ENCODE assay signal across 1 cellular context in genomic region chr22:29967461-29967860, GRCh38.
TF ChIP-seq lines count a peak whose summit lies in the region.

No MANE protein-coding gene starts in this region.

TF ChIP-seq in liver, 16 proteins besides CTCF, POLR2A, EP300 and RAD21 (continued from another document):
- TF ChIP-seq, protein P1, sequence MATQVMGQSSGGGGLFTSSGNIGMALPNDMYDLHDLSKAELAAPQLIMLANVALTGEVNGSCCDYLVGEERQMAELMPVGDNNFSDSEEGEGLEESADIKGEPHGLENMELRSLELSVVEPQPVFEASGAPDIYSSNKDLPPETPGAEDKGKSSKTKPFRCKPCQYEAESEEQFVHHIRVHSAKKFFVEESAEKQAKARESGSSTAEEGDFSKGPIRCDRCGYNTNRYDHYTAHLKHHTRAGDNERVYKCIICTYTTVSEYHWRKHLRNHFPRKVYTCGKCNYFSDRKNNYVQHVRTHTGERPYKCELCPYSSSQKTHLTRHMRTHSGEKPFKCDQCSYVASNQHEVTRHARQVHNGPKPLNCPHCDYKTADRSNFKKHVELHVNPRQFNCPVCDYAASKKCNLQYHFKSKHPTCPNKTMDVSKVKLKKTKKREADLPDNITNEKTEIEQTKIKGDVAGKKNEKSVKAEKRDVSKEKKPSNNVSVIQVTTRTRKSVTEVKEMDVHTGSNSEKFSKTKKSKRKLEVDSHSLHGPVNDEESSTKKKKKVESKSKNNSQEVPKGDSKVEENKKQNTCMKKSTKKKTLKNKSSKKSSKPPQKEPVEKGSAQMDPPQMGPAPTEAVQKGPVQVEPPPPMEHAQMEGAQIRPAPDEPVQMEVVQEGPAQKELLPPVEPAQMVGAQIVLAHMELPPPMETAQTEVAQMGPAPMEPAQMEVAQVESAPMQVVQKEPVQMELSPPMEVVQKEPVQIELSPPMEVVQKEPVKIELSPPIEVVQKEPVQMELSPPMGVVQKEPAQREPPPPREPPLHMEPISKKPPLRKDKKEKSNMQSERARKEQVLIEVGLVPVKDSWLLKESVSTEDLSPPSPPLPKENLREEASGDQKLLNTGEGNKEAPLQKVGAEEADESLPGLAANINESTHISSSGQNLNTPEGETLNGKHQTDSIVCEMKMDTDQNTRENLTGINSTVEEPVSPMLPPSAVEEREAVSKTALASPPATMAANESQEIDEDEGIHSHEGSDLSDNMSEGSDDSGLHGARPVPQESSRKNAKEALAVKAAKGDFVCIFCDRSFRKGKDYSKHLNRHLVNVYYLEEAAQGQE (IDR thresholded peaks at IDR 0.05): no peak
- TF ChIP-seq YY1 (IDR thresholded peaks at IDR 0.05) (no peak), HNF4G (IDR thresholded peaks at IDR 0.05) (no peak), TAF1 (conservative IDR thresholded peaks at IDR 0.05) (no peak), EGR1 (IDR thresholded peaks at IDR 0.05; ENCODE audit: low read depth in 2 of 2) (no peak), GABPA (IDR thresholded peaks at IDR 0.05 in 1 of 2, conservative IDR thresholded peaks at IDR 0.05 in 1 of 2) (no peak), ZBTB33 (IDR thresholded peaks at IDR 0.05) (no peak), FOXA2 (IDR thresholded peaks at IDR 0.05) (no peak)
- TF ChIP-seq, protein P2, sequence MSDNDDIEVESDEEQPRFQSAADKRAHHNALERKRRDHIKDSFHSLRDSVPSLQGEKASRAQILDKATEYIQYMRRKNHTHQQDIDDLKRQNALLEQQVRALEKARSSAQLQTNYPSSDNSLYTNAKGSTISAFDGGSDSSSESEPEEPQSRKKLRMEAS (IDR thresholded peaks at IDR 0.05): no peak
